8 cellular contexts compared by ENCODE assay signal in the genomic region with DNA sequence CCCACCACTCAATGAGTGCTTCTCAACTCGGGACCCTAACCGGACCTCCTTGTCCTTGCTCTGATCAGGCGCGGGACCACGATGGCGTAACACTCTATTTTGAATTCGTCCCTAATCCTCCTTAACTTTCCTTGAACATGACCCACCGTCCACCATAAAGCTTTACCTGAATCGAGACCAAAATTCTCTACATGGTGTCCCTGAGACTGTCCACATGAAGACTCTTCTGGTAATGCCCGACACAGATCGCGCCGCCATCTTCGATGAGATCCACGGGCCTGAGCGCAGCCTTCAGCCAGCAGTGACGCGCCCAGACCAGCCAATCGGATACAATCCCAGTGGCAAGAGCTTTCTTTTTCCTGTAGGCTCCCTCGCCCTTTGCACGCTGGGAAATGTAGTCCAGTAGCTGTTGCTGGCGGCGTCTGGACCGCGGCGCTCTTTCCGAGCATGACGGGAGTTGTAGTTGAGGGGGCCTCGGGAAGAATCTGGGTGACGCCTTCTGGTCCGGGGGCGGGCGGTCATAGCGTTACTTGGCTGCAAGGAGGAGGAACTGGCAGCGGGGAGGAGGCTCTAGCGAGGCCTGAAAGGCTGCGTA. TPM values are rescaled to one million over a fixed set of nuclear protein-coding genes. Genes with fewer than 3 reads are reported as not detected.
A peak's percentile ranks its signal among the peaks of the same experiment; 100 is the strongest.
DNase-seq lines count a peak whose midpoint lies in the region; ATAC-seq and TF ChIP-seq lines count a peak whose summit lies in the region.

Gene MRPL50, minus strand, starts transcription at position 284 of the 595 bp plus-strand sequence. Its CDS starts 26 bp downstream, at position 258.
Gene ZNF189, plus strand, starts transcription at position 517 of the 595 bp plus-strand sequence. CDS start 306 bp downstream, outside the sequence.

- intact Hi-C loops in naive thymus-derived CD4-positive, alpha-beta T cell (cut with micrococcal nuclease): loop anchor here (1.0 to 10.0 kb wide), 11 partner anchors 56 to 1576 kb away; partner anchors contain the start of genes RNF20 (in 2 of the 2), ERP44 (in 1 of the 2), INVS (in 1 of the 2) and MSANTD3 (in 1 of the 2)

- peaks cover 53 to 90% (median 84%) of the 10 kb centered on the region in 7 donors for H3K4me1 Mint-ChIP-seq in naive thymus-derived CD4-positive, alpha-beta T cell
- H3K4me1 Mint-ChIP-seq in stimulated activated naive B cell treated with anti-CD40 and anti-IgM and Interleukin-4, amounts not matched to agents 10 μg/mL and 1 μg/mL and 100 μg/mL, for 72 hours: peaks cover 35 to 68% of the 10 kb centered on the region in 2 donors

- H4K20me1 ChIP-seq in Karpas-422 (ENCODE audit: insufficient read depth, low read depth, low read length) (no peaks in the 10 kb centered on the region), fibroblast of lung (ENCODE audit: control insufficient read depth, extremely low read depth, insufficient read depth, low read length) (no peaks in the 10 kb centered on the region)

- H3K9ac ChIP-seq in Karpas-422 (ENCODE audit: low read length): peak within 1 kb of the TSS; percentile 75
- H3K9ac ChIP-seq in fibroblast of lung (ENCODE audit: insufficient read depth, low read length): peak within 1 kb of the TSS; percentile 86

- H3K9me3 Mint-ChIP-seq in naive thymus-derived CD4-positive, alpha-beta T cell: peaks cover 0 to 18% (median 5%) of the 10 kb centered on the region in 11 donors
- peaks cover 6 to 8% of the 10 kb centered on the region in 2 donors for H3K9me3 Mint-ChIP-seq in stimulated activated naive B cell treated with anti-CD40 and anti-IgM and Interleukin-4, amounts not matched to agents 10 μg/mL and 1 μg/mL and 100 μg/mL, for 72 hours

- H3K27me3 ChIP-seq in Karpas-422 (ENCODE audit: low read length): no peaks in the 10 kb centered on the region
- no peaks in the 10 kb centered on the region for H3K27me3 ChIP-seq in fibroblast of lung (ENCODE audit: control insufficient read depth, insufficient read depth, low read length)
- H3K27me3 ChIP-seq in naive thymus-derived CD4-positive, alpha-beta T cell (ENCODE audit: control insufficient read depth in 2 of 2, insufficient read depth in 2 of 2, low read length in 2 of 2): no peaks in the 10 kb centered on the region

- H3K36me3 Mint-ChIP-seq in naive thymus-derived CD4-positive, alpha-beta T cell: peaks cover 30 to 64% (median 51%) of the 10 kb centered on the region in 5 donors
- H3K36me3 Mint-ChIP-seq in stimulated activated naive B cell treated with anti-CD40 and anti-IgM and Interleukin-4, amounts not matched to agents 10 μg/mL and 1 μg/mL and 100 μg/mL, for 72 hours: peaks cover 53 to 61% of the 10 kb centered on the region in 2 donors

- POLR2A ChIA-PET in naive thymus-derived CD4-positive, alpha-beta T cell (lab: Charles Lee): interaction anchor here (0.7 to 1.3 kb wide), 7 partner anchors 9 to 175 kb away, joined by 3 to 17 read pairs (median 4); partner anchors contain the start of gene RNF20

- H3K79me2 ChIP-seq in Karpas-422 (ENCODE audit: low read length) (peaks cover 84% of the 10 kb centered on the region), fibroblast of lung (ENCODE audit: control insufficient read depth, insufficient read depth, low read length) (peaks cover 60% of the 10 kb centered on the region)

- no peak for TF ChIP-seq CTCF in fibroblast of lung (conservative IDR thresholded peaks at IDR 0.05 in 1 of 2, IDR thresholded peaks at IDR 0.05 in 1 of 2; ENCODE audit: low read depth in 1 of 2, low read length in 2 of 2)

- H3K36me3 ChIP-seq in Karpas-422 (ENCODE audit: insufficient read depth, low read length): peaks cover 68% of the 10 kb centered on the region
- peaks cover 5% of the 10 kb centered on the region for H3K36me3 ChIP-seq in fibroblast of lung (ENCODE audit: control insufficient read depth, insufficient read depth, low read length)
- peaks cover 4 to 21% (median 7%) of the 10 kb centered on the region in 3 experiments for H3K36me3 ChIP-seq in naive thymus-derived CD4-positive, alpha-beta T cell (ENCODE audit: control insufficient read depth in 2 of 3, insufficient read depth in 3 of 3, low read length in 3 of 3)

- H3K4me1 ChIP-seq in Karpas-422 (ENCODE audit: low read length): peaks cover 19% of the 10 kb centered on the region
- H3K4me1 ChIP-seq in fibroblast of lung (ENCODE audit: control insufficient read depth, extremely low read depth, insufficient read depth, low read length): peaks cover 4% of the 10 kb centered on the region
- peaks cover 21 to 34% of the 10 kb centered on the region in 2 donors for H3K4me1 ChIP-seq in naive thymus-derived CD4-positive, alpha-beta T cell (ENCODE audit: control insufficient read depth in 2 of 2, insufficient read depth in 2 of 2, low read length in 2 of 2)

- H2AFZ ChIP-seq in Karpas-422 (ENCODE audit: low read length): peak within 1 kb of the TSS; percentile 73
- peak within 1 kb of the TSS; percentile 99 for H2AFZ ChIP-seq in fibroblast of lung (ENCODE audit: low read length)

- peak within 1 kb of the TSS; percentile 93 to 100 (median 98) for H3K4me3 Mint-ChIP-seq in naive thymus-derived CD4-positive, alpha-beta T cell
- peak within 1 kb of the TSS; percentile 95 to 96 for H3K4me3 Mint-ChIP-seq in stimulated activated naive B cell treated with anti-CD40 and anti-IgM and Interleukin-4, amounts not matched to agents 10 μg/mL and 1 μg/mL and 100 μg/mL, for 72 hours

- H3K4me3 ChIP-seq in Karpas-422 (ENCODE audit: low read length) (peak within 1 kb of the TSS; percentile 81), fibroblast of lung (replicated peaks in 1 of 4; ENCODE audit: control extremely low read depth in 1 of 4, insufficient read depth in 1 of 4, low read depth in 3 of 4, low read length in 4 of 4) (peak within 1 kb of the TSS; percentile 77 to 95 (median 86))
- H3K4me3 ChIP-seq in naive thymus-derived CD4-positive, alpha-beta T cell (ENCODE audit: low read length): peak within 1 kb of the TSS; percentile 90

- H3K9me3 ChIP-seq in Karpas-422 (ENCODE audit: low read length) (peaks cover 32% of the 10 kb centered on the region), fibroblast of lung (ENCODE audit: control insufficient read depth, insufficient read depth, low read depth, low read length) (no peaks in the 10 kb centered on the region)
- no peaks in the 10 kb centered on the region for H3K9me3 ChIP-seq in naive thymus-derived CD4-positive, alpha-beta T cell (ENCODE audit: control insufficient read depth in 2 of 3, low read length in 3 of 3)

- peak within 1 kb of the TSS; percentile 88 for H3K4me2 ChIP-seq in Karpas-422 (ENCODE audit: low read depth, low read length, poor library complexity, severe bottlenecking)
- H3K4me2 ChIP-seq in fibroblast of lung (ENCODE audit: extremely low read depth, insufficient read depth, low read length): peak within 1 kb of the TSS; percentile 93

- CTCF ChIA-PET in naive thymus-derived CD4-positive, alpha-beta T cell (lab: Charles Lee): interaction anchor here (0.7 kb wide), 1 partner anchor 136 kb away, joined by 3 read pairs; the partner anchor contains the start of gene RNF20

- no peaks in the 10 kb centered on the region for H3K9me2 ChIP-seq in Karpas-422 (replicated peaks; ENCODE audit: insufficient read depth, low read length)

- no peaks in the 10 kb centered on the region for H3K27me3 Mint-ChIP-seq in naive thymus-derived CD4-positive, alpha-beta T cell
- no peaks in the 10 kb centered on the region for H3K27me3 Mint-ChIP-seq in stimulated activated naive B cell treated with anti-CD40 and anti-IgM and Interleukin-4, amounts not matched to agents 10 μg/mL and 1 μg/mL and 100 μg/mL, for 72 hours

- ATAC-seq in GM21825 (IDR thresholded peaks at IDR 0.05; ENCODE audit: unreplicated experiment): peak; percentile 98
- ATAC-seq in naive thymus-derived CD4-positive, alpha-beta T cell: peak; percentile 97
- ATAC-seq in stimulated activated naive B cell treated with anti-CD40 and anti-IgM and Interleukin-4, amounts not matched to agents 10 μg/mL and 1 μg/mL and 100 μg/mL, for 72 hours (replicated peaks): peak; percentile 96 to 98

- DNase-seq in DMS79 treated with DMSO at 0.1 percent for 48 hours (lab: John Stamatoyannopoulos, UW) (peak; percentile 83), Karpas-422 (peak; percentile 99), RKO (ENCODE audit: low spot score) (peak; percentile 100), fibroblast of lung (ENCODE audit: low read depth in 2 of 2) (peak; percentile 99)
- peak; percentile 86 to 90 for DNase-seq in activated T-helper 1 cell treated with anti-CD3 and anti-CD28 coated beads, Interleukin-2, amount 50 U/mL, for 16 hours (ENCODE audit: low read depth in 1 of 2, low spot score in 1 of 2)
- DNase-seq in naive thymus-derived CD4-positive, alpha-beta T cell: peak; percentile 81 to 99 (median 96)
- peak; percentile 97 for DNase-seq in stimulated activated naive B cell treated with anti-CD40 and anti-IgM and Interleukin-4, amounts not matched to agents 10 μg/mL and 1 μg/mL and 100 μg/mL, for 72 hours

- no peak within 1 kb of the TSS; the same call in 1 of the 2 replicates for H3K27ac ChIP-seq in Karpas-422 (ENCODE audit: low read length)
- peak within 1 kb of the TSS; percentile 97 for H3K27ac ChIP-seq in fibroblast of lung (ENCODE audit: insufficient read depth, low read length)
- H3K27ac ChIP-seq in naive thymus-derived CD4-positive, alpha-beta T cell (ENCODE audit: low read depth, low read length): peak within 1 kb of the TSS; percentile 94

- peak within 1 kb of the TSS; percentile 97 to 100 (median 99) for H3K27ac Mint-ChIP-seq in naive thymus-derived CD4-positive, alpha-beta T cell
- peak within 1 kb of the TSS; percentile 98 for H3K27ac Mint-ChIP-seq in stimulated activated naive B cell treated with anti-CD40 and anti-IgM and Interleukin-4, amounts not matched to agents 10 μg/mL and 1 μg/mL and 100 μg/mL, for 72 hours

RNA-seq across cellular contexts. Expression of gene MRPL50, which starts in this region (rescaled TPM):
- total RNA-seq in Karpas-422 (2014; rRNA removed; shearing (Covaris generic); ENCODE audit: low replicate concordance): 8.2 and 16.3 TPM in 2 replicates
- total RNA-seq in fibroblast of lung: 12.2 and 14.6 TPM in 2 replicates
- 11.8 and 13.2 TPM in 2 replicates for polyA plus RNA-seq in fibroblast of lung
- polyA plus RNA-seq in fibroblast of lung (2012): 10.9 and 11.5 TPM in 2 replicates
- polyA minus RNA-seq in fibroblast of lung (ENCODE audit: low replicate concordance): not detected in 2 replicates
- total RNA-seq in naive thymus-derived CD4-positive, alpha-beta T cell: 10 to 100 TPM in 3 of 5 experiments, 1 to 10 TPM in 2; 6.5 to 23.8 (median 11.5) TPM
- 10 to 100 TPM; 14.9 to 20.3 TPM for polyA plus RNA-seq in naive thymus-derived CD4-positive, alpha-beta T cell

RNA-seq across cellular contexts. Expression of gene ZNF189, which starts in this region (rescaled TPM):
- total RNA-seq in Karpas-422 (2014; rRNA removed; shearing (Covaris generic); ENCODE audit: low replicate concordance): 15.3 and 15.5 TPM in 2 replicates
- 19.3 and 21.8 TPM in 2 replicates for total RNA-seq in fibroblast of lung
- 6.6 and 8.7 TPM in 2 replicates for polyA plus RNA-seq in fibroblast of lung
- 7.5 and 8.6 TPM in 2 replicates for polyA plus RNA-seq in fibroblast of lung (2012)
- 0.12 and 1.3 TPM in 2 replicates for polyA minus RNA-seq in fibroblast of lung (ENCODE audit: low replicate concordance)
- 10 to 100 TPM in 3 of 5 experiments, 1 to 10 TPM in 2; 8.5 to 25.0 (median 14.5) TPM for total RNA-seq in naive thymus-derived CD4-positive, alpha-beta T cell
- polyA plus RNA-seq in naive thymus-derived CD4-positive, alpha-beta T cell: 1 to 10 TPM; 3.1 to 3.5 TPM
